Comparison of ENCODE assay signal across 9 cellular contexts in genomic region chr2:160207804-160208661, GRCh38. TPM values are rescaled to one million over a fixed set of nuclear protein-coding genes. Genes with fewer than 3 reads are reported as not detected.
DNase-seq lines count a peak whose midpoint lies in the region; ATAC-seq, FAIRE-seq and TF ChIP-seq lines count a peak whose summit lies in the region.
"Had no signal": no experiment of that assay in that cellular context is flagged by ENCODE, and none has a peak within 500 bp of the region (broad histone marks: within the 10 kb centered on the region; RNA-seq: fewer than 3 reads in every experiment).

No MANE protein-coding gene starts in this region.

- intact Hi-C loops in HepG2 (cut with micrococcal nuclease; ENCODE audit: unreplicated experiment) = no loop called here

- no TSS peak for BruUV-seq in HepG2 (replicated peaks; lab: Mats Ljungman, UMichigan)

- FAIRE-seq in HepG2 (lab: Jason Lieb, UNC) = no peak

- peak overlapping the region; percentile 37 for H3K4me2 ChIP-seq in HepG2 (ENCODE audit: low read depth, low read length)

- H4K20me1 ChIP-seq in HepG2 (ENCODE audit: insufficient read depth, low read length) = no peaks in the 10 kb centered on the region

- H3K4me1 ChIP-seq in HepG2 (ENCODE audit: insufficient read depth, low read length) = peaks cover 15% of the 10 kb centered on the region
- H3K4me1 ChIP-seq in subcutaneous abdominal adipose tissue (ENCODE audit: control insufficient read depth in 5 of 5, insufficient read depth in 5 of 5, low read length in 5 of 5) = peaks cover 3 to 10% (median 9%) of the 10 kb centered on the region in 5 donors

- TF ChIP-seq EP300 in Ishikawa (IDR thresholded peaks at IDR 0.05; ENCODE audit: borderline replicate concordance) (peak; percentile 97), HepG2 (IDR thresholded peaks at IDR 0.05; ENCODE audit: low read depth in 2 of 2, low read length in 2 of 2) (no peak), HepG2 (CRISPR knock-in tag; IDR thresholded peaks at IDR 0.05; ENCODE audit: borderline replicate concordance) (no peak)

- DNase-seq in caudate nucleus (lab: John Stamatoyannopoulos, UW) (peak in 3 of 61 donors; percentile 12 to 21 (median 17)), HepG2 (ENCODE audit: low spot score) (peak; percentile 70)
- DNase-seq in stimulated activated CD4-positive, alpha-beta T cell treated with anti-CD3 and anti-CD28 coated beads, Interleukin-4, amount 100 ng/mL, for 1 hour = no peak

- CTCF ChIA-PET in HepG2 (lab: Yijun Ruan, JAX; ENCODE audit: low intra/inter-chr PET ratio, low total read pairs) = no interaction called here

- H3K27me3 ChIP-seq in HepG2 (ENCODE audit: control insufficient read depth in 1 of 2, insufficient read depth in 2 of 2, low read length in 2 of 2) = 0 out of 5 replicates have a peak, but pooled peaks cover 0 to 4% of the 10 kb centered on the region in 2 experiments
- no peaks in the 10 kb centered on the region for H3K27me3 ChIP-seq in subcutaneous abdominal adipose tissue (ENCODE audit: control insufficient read depth in 5 of 5, insufficient read depth in 4 of 5, low read length in 5 of 5)

- H3K27ac ChIP-seq in caudate nucleus (ENCODE audit: low read depth, low read length) (peak overlapping the region; percentile 7), HepG2 (ENCODE audit: extremely low read length, insufficient read depth, low read length) (no peak overlapping the region), subcutaneous abdominal adipose tissue (ENCODE audit: low read depth, low read length) (peak overlapping the region; percentile 16)

- WGBS in HepG2 (ENCODE audit: low lambda C conversion rate) = 22% methylated on average over 12 of the region's 12 CpGs

- TF ChIP-seq CTCF in HepG2 (CRISPR knock-in tag; IDR thresholded peaks at IDR 0.05) = no peak

- no peak overlapping the region for H2AFZ ChIP-seq in HepG2 (ENCODE audit: low read length)

- no peaks in the 10 kb centered on the region for H3K36me3 ChIP-seq in HepG2 (replicated peaks in 1 of 2; ENCODE audit: control insufficient read depth in 1 of 2, insufficient read depth in 2 of 2, low read length in 2 of 2)
- H3K36me3 ChIP-seq in subcutaneous abdominal adipose tissue (ENCODE audit: control insufficient read depth in 5 of 5, insufficient read depth in 5 of 5, low read length in 5 of 5) = no peaks in the 10 kb centered on the region

- H3K9ac ChIP-seq in HepG2 (ENCODE audit: insufficient read depth, low read depth, low read length) (no peak overlapping the region), subcutaneous abdominal adipose tissue (ENCODE audit: low read length in 5 of 5) (peak overlapping the region in 2 of 5 donors; percentile 3 to 9)

- no peaks in the 10 kb centered on the region for H3K79me2 ChIP-seq in HepG2 (ENCODE audit: insufficient read depth, low read length)

- TF ChIP-seq RAD21 in Ishikawa (IDR thresholded peaks at IDR 0.05; ENCODE audit: low read depth) = peak; percentile 37
- TF ChIP-seq RAD21 in HepG2 (CRISPR knock-in tag; IDR thresholded peaks at IDR 0.05) = no peak

- TF ChIP-seq POLR2A in HepG2 (IDR thresholded peaks at IDR 0.05; ENCODE audit: insufficient read depth in 1 of 2, low read depth in 2 of 2, low read length in 2 of 2) = no peak

- ATAC-seq in GM18502 (IDR thresholded peaks at IDR 0.05; ENCODE audit: poor library complexity, unreplicated experiment) (peak; percentile 35), HepG2 (peak; percentile 93), GM19351 (IDR thresholded peaks at IDR 0.05; ENCODE audit: unreplicated experiment) (no peak), GM18873 (IDR thresholded peaks at IDR 0.05; ENCODE audit: low FRiP score, unreplicated experiment) (no peak)

- in situ Hi-C loops in HepG2 (cut with HindIII; ENCODE audit: extremely low pct_ligation_motif_present, low pct_unique_long_range_greater_than_20kb) = no loop called here

- no peaks in the 10 kb centered on the region for H3K9me3 ChIP-seq in HepG2 (ENCODE audit: low read length)
- H3K9me3 ChIP-seq in subcutaneous abdominal adipose tissue (ENCODE audit: control insufficient read depth in 5 of 5, low read length in 5 of 5) = no peaks in the 10 kb centered on the region

- POLR2A ChIA-PET in HepG2 (lab: Yijun Ruan, JAX) = interaction anchor here (0.9 to 1.9 kb wide), 4 partner anchors 14 to 98 kb away, joined by 4 to 8 read pairs (median 5); no protein-coding TSS in a partner anchor

- H3K4me3 ChIP-seq in HepG2 (replicated peaks in 1 of 3; ENCODE audit: insufficient read depth in 1 of 3, low read depth in 2 of 3, low read length in 3 of 3) = peak overlapping the region in 1 of 3 experiments; percentile 6; a peak in 1 of 6 replicates
- no peak overlapping the region for H3K4me3 ChIP-seq in subcutaneous abdominal adipose tissue (ENCODE audit: low read depth in 1 of 5, low read length in 5 of 5)

TF ChIP-seq in Ishikawa, 13 proteins besides CTCF, POLR2A, EP300 and RAD21 (continues in another document):
- no peak; the same call in 1 of the 2 replicates for TF ChIP-seq CEBPB (IDR thresholded peaks at IDR 0.05)
- no peak for TF ChIP-seq ZBTB7A (IDR thresholded peaks at IDR 0.05; ENCODE audit: low read depth)
- peak; percentile 97 for TF ChIP-seq NFIC (IDR thresholded peaks at IDR 0.05)
- TF ChIP-seq FOXM1 (IDR thresholded peaks at IDR 0.05; ENCODE audit: borderline replicate concordance, low read depth) = peak; percentile 90
- peak; percentile 80 for TF ChIP-seq MAX (IDR thresholded peaks at IDR 0.05)
- TF ChIP-seq USF1 (IDR thresholded peaks at IDR 0.05) = no peak; the same call in 1 of the 2 replicates
- no peak for TF ChIP-seq EGR1 (IDR thresholded peaks at IDR 0.05)

TF ChIP-seq in HepG2, 621 proteins besides CTCF, POLR2A, EP300 and RAD21 (continues in another document):
- TF ChIP-seq KMT2B (CRISPR knock-in tag; IDR thresholded peaks at IDR 0.05) (no peak), GATAD2A (CRISPR knock-in tag; IDR thresholded peaks at IDR 0.05) (peak; percentile 34; the same call in 1 of the 2 replicates), HES4 (CRISPR knock-in tag; IDR thresholded peaks at IDR 0.05; ENCODE audit: borderline replicate concordance) (no peak), E2F1 (CRISPR knock-in tag; IDR thresholded peaks at IDR 0.05) (no peak), MAZ (IDR thresholded peaks at IDR 0.05; ENCODE audit: borderline replicate concordance, low read depth, low read length) (no peak), MAZ (CRISPR knock-in tag; IDR thresholded peaks at IDR 0.05; ENCODE audit: low read depth) (no peak), HDAC2 (CRISPR knock-in tag; IDR thresholded peaks at IDR 0.05) (0 out of 2 replicates have a peak, but pooled peaks have one; percentile 23), NCOA5 (CRISPR knock-in tag; IDR thresholded peaks at IDR 0.05) (no peak), ZNF674 (CRISPR knock-in tag; IDR thresholded peaks at IDR 0.05; ENCODE audit: low read depth) (no peak)
- TF ChIP-seq, protein P1, sequence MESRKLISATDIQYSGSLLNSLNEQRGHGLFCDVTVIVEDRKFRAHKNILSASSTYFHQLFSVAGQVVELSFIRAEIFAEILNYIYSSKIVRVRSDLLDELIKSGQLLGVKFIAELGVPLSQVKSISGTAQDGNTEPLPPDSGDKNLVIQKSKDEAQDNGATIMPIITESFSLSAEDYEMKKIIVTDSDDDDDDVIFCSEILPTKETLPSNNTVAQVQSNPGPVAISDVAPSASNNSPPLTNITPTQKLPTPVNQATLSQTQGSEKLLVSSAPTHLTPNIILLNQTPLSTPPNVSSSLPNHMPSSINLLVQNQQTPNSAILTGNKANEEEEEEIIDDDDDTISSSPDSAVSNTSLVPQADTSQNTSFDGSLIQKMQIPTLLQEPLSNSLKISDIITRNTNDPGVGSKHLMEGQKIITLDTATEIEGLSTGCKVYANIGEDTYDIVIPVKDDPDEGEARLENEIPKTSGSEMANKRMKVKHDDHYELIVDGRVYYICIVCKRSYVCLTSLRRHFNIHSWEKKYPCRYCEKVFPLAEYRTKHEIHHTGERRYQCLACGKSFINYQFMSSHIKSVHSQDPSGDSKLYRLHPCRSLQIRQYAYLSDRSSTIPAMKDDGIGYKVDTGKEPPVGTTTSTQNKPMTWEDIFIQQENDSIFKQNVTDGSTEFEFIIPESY (CRISPR knock-in tag; IDR thresholded peaks at IDR 0.05) = no peak

RNA-seq across cellular contexts. Expression of gene ITGB6, which starts 8.0 kb away (rescaled TPM):
- total RNA-seq in HepG2 (2016; rRNA removed; fragmentation: Illumina TruSeq; extraction: Trizol) = not detected in 2 replicates
- not detected in 2 replicates for total RNA-seq in HepG2 (2016; cell fraction: cytosol; rRNA removed; fragmentation: Illumina TruSeq; extraction: Trizol; ENCODE audit: low read depth)
- total RNA-seq in HepG2 (2016; cell fraction: insoluble cytoplasmic fraction; rRNA removed; fragmentation: Illumina TruSeq; extraction: Trizol) = not detected in 2 replicates
- not detected in 2 replicates for total RNA-seq in HepG2 (2016; cell fraction: membrane; rRNA removed; fragmentation: Illumina TruSeq; extraction: Trizol)
- total RNA-seq in HepG2 (2016; cell fraction: nucleus; rRNA removed; fragmentation: Illumina TruSeq; extraction: Trizol) = not detected in 2 replicates
- not detected in 2 replicates for polyA plus RNA-seq in HepG2 (2011; rRNA removed)
- polyA plus RNA-seq in HepG2 (2011; cell fraction: cytosol; rRNA removed) = not detected in 2 replicates
- polyA plus RNA-seq in HepG2 (2011; cell fraction: nucleus; rRNA removed) = not detected in 2 replicates
- polyA plus RNA-seq in HepG2 (2012) = not detected in 2 replicates
- polyA plus RNA-seq in HepG2 (2016; cell fraction: cytosol; fragmentation: Illumina TruSeq; extraction: Trizol; ENCODE audit: low read depth) = not detected in 2 replicates
- not detected in 2 replicates for polyA plus RNA-seq in HepG2 (2016; cell fraction: insoluble cytoplasmic fraction; fragmentation: Illumina TruSeq; extraction: Trizol; ENCODE audit: low read depth)
- not detected in 2 replicates for polyA plus RNA-seq in HepG2 (2016; cell fraction: membrane; fragmentation: Illumina TruSeq; extraction: Trizol; ENCODE audit: low read depth)
- not detected in 2 replicates for polyA plus RNA-seq in HepG2 (2016; cell fraction: nucleus; fragmentation: Illumina TruSeq; extraction: Trizol; ENCODE audit: insufficient read depth, low read depth)
- 0.26 TPM in 1 of 2 replicates, not detected in the other for polyA minus RNA-seq in HepG2 (2011; rRNA and poly(A)+ RNA removed; ENCODE audit: low replicate concordance)
- polyA minus RNA-seq in HepG2 (2011; cell fraction: cytosol; rRNA and poly(A)+ RNA removed) = not detected in 2 replicates
- polyA minus RNA-seq in HepG2 (2011; cell fraction: nucleus; rRNA and poly(A)+ RNA removed) = not detected in 2 replicates
- total RNA-seq: neural crest cell had no signal

Comparison
In these comparisons a context has a peak if more than half of its experiments do, and no peak if none do; other contexts are left out.
1. ATAC-seq: peak in GM18502 (single experiment) and HepG2 (single experiment); none in GM19351 (single experiment) and GM18873 (single experiment).